Comparison of ENCODE assay signal across 8 cellular contexts in genomic region chr6:4017847-4018193, GRCh38.
DNase-seq lines count a peak whose midpoint lies in the region; ATAC-seq and TF ChIP-seq lines count a peak whose summit lies in the region.

No MANE protein-coding gene starts in this region.

- H3K9me3 ChIP-seq in BLaER1, result peaks cover 7% of the 10 kb centered on the region; the same call in 1 of the 2 replicates
- no peaks in the 10 kb centered on the region for H3K9me3 ChIP-seq in body of pancreas
- H3K9me3 ChIP-seq in right lobe of liver, result no peaks in the 10 kb centered on the region
- H3K9me3 ChIP-seq in tibial nerve, result no peaks in the 10 kb centered on the region

- no peak for TF ChIP-seq POLR2A in body of pancreas (IDR thresholded peaks at IDR 0.05)
- TF ChIP-seq POLR2A in right lobe of liver (IDR thresholded peaks at IDR 0.05), result no peak
- TF ChIP-seq POLR2A in tibial nerve (IDR thresholded peaks at IDR 0.05), result no peak

- H3K9ac ChIP-seq in BLaER1, result peak overlapping the region; percentile 91

- H3K4me2 ChIP-seq in BLaER1, result peak overlapping the region; percentile 90

- H3K36me3 ChIP-seq in BLaER1, result peaks cover 14% of the 10 kb centered on the region; the same call in 1 of the 2 replicates
- no peaks in the 10 kb centered on the region for H3K36me3 ChIP-seq in body of pancreas (replicated peaks in 1 of 2; ENCODE audit: insufficient read depth in 1 of 2, low read depth in 2 of 2)
- peaks cover 0 to 2% (median 0%) of the 10 kb centered on the region in 4 donors for H3K36me3 ChIP-seq in right lobe of liver
- H3K36me3 ChIP-seq in tibial nerve, result peaks cover 0 to 14% (median 0%) of the 10 kb centered on the region in 3 donors

- ATAC-seq in GM19395 (IDR thresholded peaks at IDR 0.05; ENCODE audit: unreplicated experiment), result peak; percentile 24
- no peak for ATAC-seq in body of pancreas
- peak in 1 of 4 donors; percentile 4 for ATAC-seq in right lobe of liver
- no peak for ATAC-seq in GM21619 (IDR thresholded peaks at IDR 0.05; ENCODE audit: unreplicated experiment)
- ATAC-seq in HG03460 (IDR thresholded peaks at IDR 0.05; ENCODE audit: unreplicated experiment), result no peak

- H3K27ac ChIP-seq in BLaER1, result peak overlapping the region; percentile 95
- peak overlapping the region; percentile 92 to 99 (median 97) for H3K27ac ChIP-seq in body of pancreas
- peak overlapping the region; percentile 92 to 95 (median 94) for H3K27ac ChIP-seq in right lobe of liver
- H3K27ac ChIP-seq in tibial nerve, result peak overlapping the region; percentile 92 to 96 (median 96)

- no peak for TF ChIP-seq EP300 in tibial nerve (IDR thresholded peaks at IDR 0.05)

- H3K4me1 ChIP-seq in BLaER1 (peaks cover 48% of the 10 kb centered on the region), body of pancreas (peaks cover 42% of the 10 kb centered on the region), right lobe of liver (peaks cover 0 to 30% (median 6%) of the 10 kb centered on the region in 4 donors), tibial nerve (peaks cover 0 to 52% (median 34%) of the 10 kb centered on the region in 4 donors)

- TF ChIP-seq CTCF in body of pancreas (IDR thresholded peaks at IDR 0.05) (no peak), right lobe of liver (IDR thresholded peaks at IDR 0.05) (no peak), tibial nerve (IDR thresholded peaks at IDR 0.05) (no peak)

- H4K20me1 ChIP-seq in BLaER1, result peaks cover 19% of the 10 kb centered on the region

- DNase-seq in NCI-H748 treated with DMSO at 0.1 percent for 48 hours (lab: John Stamatoyannopoulos, UW) (peak; percentile 74), body of pancreas (no peak), right lobe of liver (no peak), tibial nerve (ENCODE audit: low spot score in 2 of 2) (no peak)

- H3K4me3 ChIP-seq in BLaER1, result peak overlapping the region; percentile 79
- H3K4me3 ChIP-seq in body of pancreas, result peak overlapping the region; percentile 55 to 65
- H3K4me3 ChIP-seq in right lobe of liver, result peak overlapping the region; percentile 66 to 88 (median 81)
- peak overlapping the region; percentile 48 to 83 (median 68) for H3K4me3 ChIP-seq in tibial nerve

- intact Hi-C loops in body of pancreas (cut with DNase I) (no loop called here), right lobe of liver (cut with DNase I) (no loop called here)

- H3K27me3 ChIP-seq in BLaER1 (no peaks in the 10 kb centered on the region), body of pancreas (no peaks in the 10 kb centered on the region), right lobe of liver (no peaks in the 10 kb centered on the region), tibial nerve (no peaks in the 10 kb centered on the region)

- 0% methylated on average over 8 of the region's 8 CpGs for WGBS in body of pancreas, 2 donors
- WGBS in right lobe of liver (ENCODE audit: insufficient coverage, low coverage, low lambda C conversion rate, missing lambda C conversion rate), result 0% methylated on average over 8 of the region's 8 CpGs
- 0% methylated on average over 8 of the region's 8 CpGs for WGBS in tibial nerve, 2 donors
